8 cellular contexts compared by ENCODE assay signal in the genomic region with DNA sequence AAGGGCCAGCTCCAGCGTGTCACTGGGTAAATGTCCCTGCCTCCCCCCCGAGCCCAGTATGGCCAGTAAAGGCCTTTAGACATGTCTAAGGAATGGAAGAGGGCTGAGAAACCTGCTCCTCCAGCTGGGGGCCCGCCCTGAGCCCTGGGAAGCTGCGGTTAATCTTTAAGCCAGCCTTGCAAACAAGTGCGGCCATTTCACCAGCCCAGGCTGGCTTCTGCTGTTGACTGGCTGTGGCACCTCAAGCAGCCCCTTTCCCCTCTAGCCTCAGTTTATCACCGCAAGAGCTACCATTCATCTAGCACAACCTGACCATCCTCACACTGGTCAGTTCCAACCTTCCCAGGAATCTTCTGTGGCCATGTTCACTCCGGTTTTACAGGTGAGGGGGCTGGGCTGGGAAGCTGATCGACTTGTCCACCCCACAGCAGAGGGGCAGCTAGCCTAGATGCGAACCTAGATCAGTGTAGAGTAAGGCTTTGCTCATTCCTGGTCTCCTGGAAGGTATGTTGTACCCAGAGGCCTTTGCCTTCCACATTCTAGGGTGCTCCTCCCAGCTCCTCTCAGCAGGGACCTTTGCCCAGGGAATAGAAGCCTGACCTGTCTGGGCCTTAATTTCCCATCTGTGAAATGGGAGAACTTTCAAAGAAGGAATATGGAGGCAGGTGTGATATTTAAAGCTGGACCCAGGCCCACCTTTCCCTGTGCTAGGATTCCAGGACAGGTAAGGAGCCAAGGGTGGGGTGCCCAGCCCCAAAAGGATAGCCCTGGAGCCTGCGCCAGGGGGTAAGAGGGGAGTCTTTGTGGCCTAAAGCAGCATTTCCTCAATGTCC. TPM values are rescaled to one million over a fixed set of nuclear protein-coding genes. Genes with fewer than 3 reads are reported as not detected.
DNase-seq lines count a peak whose midpoint lies in the region; ATAC-seq and TF ChIP-seq lines count a peak whose summit lies in the region.

No MANE protein-coding gene starts in this region.

- TF ChIP-seq POLR2A in esophagus muscularis mucosa (IDR thresholded peaks at IDR 0.05; ENCODE audit: low read depth), result no peak
- no peak for TF ChIP-seq POLR2A in prostate gland (IDR thresholded peaks at IDR 0.05)

- H3K4me3 ChIP-seq in GM08714 (ENCODE audit: low read length) (peak overlapping the region; percentile 60; the same call in 1 of the 2 replicates), OCI-LY3 (ENCODE audit: low read length) (peak overlapping the region; percentile 86), esophagus muscularis mucosa (peak overlapping the region in 3 of 4 donors; percentile 72 to 91 (median 84)), prostate gland (peak overlapping the region; percentile 52 to 70)

- no peak for TF ChIP-seq EP300 in esophagus muscularis mucosa (IDR thresholded peaks at IDR 0.05)

- WGBS in esophagus muscularis mucosa, result 85% methylated on average over 9 of the region's 10 CpGs
- 48% methylated on average over 10 of the region's 10 CpGs for WGBS in prostate gland

- DNase-seq in esophagus muscularis mucosa (ENCODE audit: extremely low spot score) (no peak), prostate gland (ENCODE audit: low spot score) (peak; percentile 84), SHP77 (lab: John Stamatoyannopoulos, UW) (no peak), medulla oblongata (ENCODE audit: extremely low spot score) (no peak), putamen (ENCODE audit: low spot score) (no peak)

- peaks cover 29% of the 10 kb centered on the region for H4K20me1 ChIP-seq in OCI-LY3 (ENCODE audit: insufficient read depth, low read length)

- H3K36me3 ChIP-seq in OCI-LY3 (replicated peaks; ENCODE audit: low read depth, low read length) (peaks cover 28% of the 10 kb centered on the region), esophagus muscularis mucosa (no peaks in the 10 kb centered on the region), prostate gland (no peaks in the 10 kb centered on the region)

- TF ChIP-seq CTCF in OCI-LY3 (IDR thresholded peaks at IDR 0.05; ENCODE audit: low read depth, low read length) (no peak), esophagus muscularis mucosa (IDR thresholded peaks at IDR 0.05) (no peak), prostate gland (IDR thresholded peaks at IDR 0.05) (no peak)

- no peak for ATAC-seq in GM21367 (IDR thresholded peaks at IDR 0.05; ENCODE audit: unreplicated experiment)

- no peak overlapping the region for H2AFZ ChIP-seq in OCI-LY3 (ENCODE audit: low read depth, low read length)

- peak overlapping the region; percentile 98 for H3K4me2 ChIP-seq in OCI-LY3 (ENCODE audit: low read length)

- peaks cover 58% of the 10 kb centered on the region for H3K79me2 ChIP-seq in OCI-LY3 (ENCODE audit: low read length)

- peak overlapping the region; percentile 86 for H3K27ac ChIP-seq in OCI-LY3 (ENCODE audit: low read length)
- H3K27ac ChIP-seq in esophagus muscularis mucosa (replicated peaks in 1 of 4), result peak overlapping the region; percentile 86 to 96 (median 92)
- H3K27ac ChIP-seq in prostate gland, result peak overlapping the region; percentile 91 to 93

- H3K9me3 ChIP-seq in OCI-LY3 (ENCODE audit: insufficient read depth, low read length) (no peaks in the 10 kb centered on the region), esophagus muscularis mucosa (no peaks in the 10 kb centered on the region), prostate gland (no peaks in the 10 kb centered on the region)

- H3K4me1 ChIP-seq in OCI-LY3 (ENCODE audit: low read length) (peaks cover 63% of the 10 kb centered on the region), esophagus muscularis mucosa (peaks cover 4 to 47% (median 39%) of the 10 kb centered on the region in 4 donors), prostate gland (replicated peaks) (peaks cover 15% of the 10 kb centered on the region)

- peak overlapping the region; percentile 98 for H3K9ac ChIP-seq in OCI-LY3 (ENCODE audit: low read length)

- intact Hi-C loops in esophagus muscularis mucosa (cut with DNase I) (loop anchor here (5.0 kb wide), 3 partner anchors 37 to 52 kb away; no protein-coding TSS in a partner anchor), prostate gland (cut with DNase I) (no loop called here)

- H3K27me3 ChIP-seq in OCI-LY3 (ENCODE audit: low read depth, low read length) (no peaks in the 10 kb centered on the region), esophagus muscularis mucosa (peaks cover 0 to 10% (median 0%) of the 10 kb centered on the region in 4 donors), prostate gland (replicated peaks; ENCODE audit: insufficient read depth) (no peaks in the 10 kb centered on the region)

RNA-seq across cellular contexts. Expression of a gene that starts 1.2 kb away (rescaled TPM):
- 10 to 100 TPM; 27.5 to 52.2 (median 42.3) TPM for total RNA-seq in esophagus muscularis mucosa
- 100 to 1,000 TPM in 1 of 2 donors, 10 to 100 TPM in 1; 61.2 to 149 TPM for total RNA-seq in prostate gland

RNA-seq across cellular contexts. Expression of a gene that starts 55.3 kb away (rescaled TPM):
- total RNA-seq in esophagus muscularis mucosa (10 to 100 TPM; 38.3 to 56.3 (median 47.3) TPM), prostate gland (10 to 100 TPM; 28.9 to 39.4 TPM)
